ENCODE assay signal across 2 cellular contexts in the genomic region with DNA sequence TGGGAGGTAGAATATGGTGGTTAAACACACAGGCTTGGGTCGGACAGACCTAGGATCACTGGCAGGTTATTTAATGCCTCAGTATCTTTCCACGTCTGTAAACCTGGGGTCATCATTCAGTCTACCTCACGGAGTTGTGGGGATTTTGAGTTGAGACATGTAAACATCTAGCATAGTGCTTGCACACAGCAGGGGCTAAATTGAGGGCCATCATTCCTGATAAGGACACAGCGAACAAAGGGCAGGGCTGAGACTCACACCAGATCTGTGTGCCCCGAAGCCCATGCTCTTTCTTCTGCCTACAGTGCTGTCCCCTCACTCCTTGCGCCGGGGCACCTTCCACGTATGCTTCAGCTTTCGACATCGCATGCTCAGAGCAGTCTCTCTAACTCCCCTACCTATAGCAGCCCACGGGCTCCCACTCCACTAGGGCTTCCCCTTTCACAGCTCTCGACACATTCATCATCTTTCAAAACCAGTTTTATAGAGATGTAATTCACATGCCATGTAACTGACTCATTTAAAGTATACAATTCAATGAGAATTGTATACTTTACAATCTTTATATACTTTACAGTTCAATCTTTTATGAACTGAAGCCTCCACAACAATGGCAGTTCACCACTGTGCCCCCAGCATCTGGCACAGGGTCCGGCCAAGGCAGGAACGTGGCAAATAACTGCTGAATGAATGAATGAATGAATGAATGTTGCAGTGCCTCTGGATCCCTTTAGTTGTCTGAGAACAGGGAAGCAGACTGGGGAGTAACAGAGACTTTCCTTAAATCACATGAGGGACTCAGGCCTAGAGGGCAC.
TF ChIP-seq lines count a peak whose summit lies in the region.

No MANE protein-coding gene starts in this region.

TF ChIP-seq in A549, 52 proteins besides CTCF, POLR2A, EP300 and RAD21:
- TF ChIP-seq, protein P1, sequence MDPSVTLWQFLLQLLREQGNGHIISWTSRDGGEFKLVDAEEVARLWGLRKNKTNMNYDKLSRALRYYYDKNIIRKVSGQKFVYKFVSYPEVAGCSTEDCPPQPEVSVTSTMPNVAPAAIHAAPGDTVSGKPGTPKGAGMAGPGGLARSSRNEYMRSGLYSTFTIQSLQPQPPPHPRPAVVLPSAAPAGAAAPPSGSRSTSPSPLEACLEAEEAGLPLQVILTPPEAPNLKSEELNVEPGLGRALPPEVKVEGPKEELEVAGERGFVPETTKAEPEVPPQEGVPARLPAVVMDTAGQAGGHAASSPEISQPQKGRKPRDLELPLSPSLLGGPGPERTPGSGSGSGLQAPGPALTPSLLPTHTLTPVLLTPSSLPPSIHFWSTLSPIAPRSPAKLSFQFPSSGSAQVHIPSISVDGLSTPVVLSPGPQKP (IDR thresholded peaks at IDR 0.05; ENCODE audit: low read depth, low read length): no peak
- no peak for TF ChIP-seq ZSCAN20 (CRISPR knock-in tag; IDR thresholded peaks at IDR 0.05)
- TF ChIP-seq NR3C1 (IDR thresholded peaks at IDR 0.05): no peak
- no peak for TF ChIP-seq HOXA7 (CRISPR knock-in tag; IDR thresholded peaks at IDR 0.05)
- TF ChIP-seq HMGXB4 (CRISPR knock-in tag; IDR thresholded peaks at IDR 0.05; ENCODE audit: borderline replicate concordance): no peak
- TF ChIP-seq, protein P2, sequence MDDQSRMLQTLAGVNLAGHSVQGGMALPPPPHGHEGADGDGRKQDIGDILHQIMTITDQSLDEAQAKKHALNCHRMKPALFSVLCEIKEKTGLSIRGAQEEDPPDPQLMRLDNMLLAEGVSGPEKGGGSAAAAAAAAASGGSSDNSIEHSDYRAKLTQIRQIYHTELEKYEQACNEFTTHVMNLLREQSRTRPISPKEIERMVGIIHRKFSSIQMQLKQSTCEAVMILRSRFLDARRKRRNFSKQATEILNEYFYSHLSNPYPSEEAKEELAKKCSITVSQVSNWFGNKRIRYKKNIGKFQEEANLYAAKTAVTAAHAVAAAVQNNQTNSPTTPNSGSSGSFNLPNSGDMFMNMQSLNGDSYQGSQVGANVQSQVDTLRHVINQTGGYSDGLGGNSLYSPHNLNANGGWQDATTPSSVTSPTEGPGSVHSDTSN (IDR thresholded peaks at IDR 0.05): no peak
- TF ChIP-seq POLR2AphosphoS2 (conservative IDR thresholded peaks at IDR 0.05; ENCODE audit: low read length): no peak
- TF ChIP-seq JUNB (IDR thresholded peaks at IDR 0.05): no peak
- no peak for TF ChIP-seq RFX5 (IDR thresholded peaks at IDR 0.05)
- no peak for TF ChIP-seq FOSB (CRISPR knock-in tag; IDR thresholded peaks at IDR 0.05)
- TF ChIP-seq MAX (IDR thresholded peaks at IDR 0.05): no peak
- no peak for TF ChIP-seq RNF2 (IDR thresholded peaks at IDR 0.05; ENCODE audit: borderline replicate concordance, low read depth)
- TF ChIP-seq BHLHE40 (IDR thresholded peaks at IDR 0.05; ENCODE audit: low read depth, low read length): no peak
- TF ChIP-seq HDAC2 (IDR thresholded peaks at IDR 0.05): no peak
- TF ChIP-seq E2F6 (IDR thresholded peaks at IDR 0.05; ENCODE audit: borderline replicate concordance, low read depth): no peak
- TF ChIP-seq EHMT2 (IDR thresholded peaks at IDR 0.05; ENCODE audit: low read depth): no peak
- no peak for TF ChIP-seq HES2 (IDR thresholded peaks at IDR 0.05)

TF ChIP-seq in SK-N-SH, 30 proteins besides CTCF, POLR2A, EP300 and RAD21 (continued from another document):
- TF ChIP-seq, protein P3, sequence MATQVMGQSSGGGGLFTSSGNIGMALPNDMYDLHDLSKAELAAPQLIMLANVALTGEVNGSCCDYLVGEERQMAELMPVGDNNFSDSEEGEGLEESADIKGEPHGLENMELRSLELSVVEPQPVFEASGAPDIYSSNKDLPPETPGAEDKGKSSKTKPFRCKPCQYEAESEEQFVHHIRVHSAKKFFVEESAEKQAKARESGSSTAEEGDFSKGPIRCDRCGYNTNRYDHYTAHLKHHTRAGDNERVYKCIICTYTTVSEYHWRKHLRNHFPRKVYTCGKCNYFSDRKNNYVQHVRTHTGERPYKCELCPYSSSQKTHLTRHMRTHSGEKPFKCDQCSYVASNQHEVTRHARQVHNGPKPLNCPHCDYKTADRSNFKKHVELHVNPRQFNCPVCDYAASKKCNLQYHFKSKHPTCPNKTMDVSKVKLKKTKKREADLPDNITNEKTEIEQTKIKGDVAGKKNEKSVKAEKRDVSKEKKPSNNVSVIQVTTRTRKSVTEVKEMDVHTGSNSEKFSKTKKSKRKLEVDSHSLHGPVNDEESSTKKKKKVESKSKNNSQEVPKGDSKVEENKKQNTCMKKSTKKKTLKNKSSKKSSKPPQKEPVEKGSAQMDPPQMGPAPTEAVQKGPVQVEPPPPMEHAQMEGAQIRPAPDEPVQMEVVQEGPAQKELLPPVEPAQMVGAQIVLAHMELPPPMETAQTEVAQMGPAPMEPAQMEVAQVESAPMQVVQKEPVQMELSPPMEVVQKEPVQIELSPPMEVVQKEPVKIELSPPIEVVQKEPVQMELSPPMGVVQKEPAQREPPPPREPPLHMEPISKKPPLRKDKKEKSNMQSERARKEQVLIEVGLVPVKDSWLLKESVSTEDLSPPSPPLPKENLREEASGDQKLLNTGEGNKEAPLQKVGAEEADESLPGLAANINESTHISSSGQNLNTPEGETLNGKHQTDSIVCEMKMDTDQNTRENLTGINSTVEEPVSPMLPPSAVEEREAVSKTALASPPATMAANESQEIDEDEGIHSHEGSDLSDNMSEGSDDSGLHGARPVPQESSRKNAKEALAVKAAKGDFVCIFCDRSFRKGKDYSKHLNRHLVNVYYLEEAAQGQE (IDR thresholded peaks at IDR 0.05; ENCODE audit: low read depth, low read length): no peak
- TF ChIP-seq NRF1 (IDR thresholded peaks at IDR 0.05; ENCODE audit: low read depth, low read length): no peak
- TF ChIP-seq GATA2 (CRISPR knock-in tag; IDR thresholded peaks at IDR 0.05): no peak
- TF ChIP-seq RCOR1 (IDR thresholded peaks at IDR 0.05; ENCODE audit: low read length): no peak
- TF ChIP-seq SIN3A (IDR thresholded peaks at IDR 0.05; ENCODE audit: borderline replicate concordance, low read depth, low read length): no peak
- no peak for TF ChIP-seq JUND (IDR thresholded peaks at IDR 0.05)
- TF ChIP-seq EZH2phosphoT487 (IDR thresholded peaks at IDR 0.05; ENCODE audit: borderline replicate concordance, low read depth): no peak
- no peak for TF ChIP-seq POLR2AphosphoS5 (IDR thresholded peaks at IDR 0.05; ENCODE audit: low read depth, low read length)
- no peak for TF ChIP-seq FOSL2 (IDR thresholded peaks at IDR 0.05; ENCODE audit: borderline replicate concordance, low read depth)
- TF ChIP-seq GABPA (IDR thresholded peaks at IDR 0.05; ENCODE audit: low read depth): no peak
